30 cellular contexts compared by ENCODE assay signal in the genomic region with DNA sequence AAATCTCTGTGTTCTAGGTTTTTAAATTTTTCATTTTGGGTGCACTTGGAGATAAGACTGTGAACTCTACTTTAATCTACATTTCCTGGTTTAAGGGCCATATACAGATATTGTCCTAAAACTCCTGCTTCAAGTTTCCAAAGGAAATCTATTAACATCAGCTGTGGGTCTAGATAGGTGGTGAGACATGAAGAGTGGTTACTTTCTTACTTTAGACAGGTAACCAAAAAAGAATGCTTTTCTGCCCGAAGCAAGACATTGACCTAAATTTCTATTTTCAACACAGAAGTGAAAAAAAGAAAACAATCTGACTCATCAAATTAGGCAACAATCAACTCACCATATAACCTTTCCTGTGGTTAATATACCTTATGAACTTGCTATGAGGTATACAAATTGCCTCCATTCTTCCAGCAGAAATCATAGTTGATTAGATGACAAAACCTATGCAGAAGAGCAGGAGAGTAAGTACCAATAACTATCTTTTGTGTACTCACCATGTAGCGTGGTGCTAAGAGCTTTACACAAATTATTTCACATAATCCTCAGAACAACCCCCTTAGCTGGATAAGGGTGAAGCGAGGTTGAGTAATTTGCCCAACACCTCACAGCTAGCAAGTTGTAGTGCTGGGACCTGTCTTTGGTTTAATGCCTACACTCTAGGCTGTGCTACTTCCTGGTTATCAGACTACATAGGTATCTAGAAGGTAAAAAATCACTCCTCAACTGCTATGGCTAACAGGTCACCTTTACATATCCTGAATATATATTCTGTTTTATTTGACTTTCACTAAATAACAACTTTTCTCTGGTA. TPM values are rescaled to one million over a fixed set of nuclear protein-coding genes. Genes with fewer than 3 reads are reported as not detected.
A peak's percentile ranks its signal among the peaks of the same experiment; 100 is the strongest.
DNase-seq lines count a peak whose midpoint lies in the region; ATAC-seq and TF ChIP-seq lines count a peak whose summit lies in the region.
"Had no signal": no experiment of that assay in that cellular context is flagged by ENCODE, and none has a peak within 500 bp of the region (broad histone marks: within the 10 kb centered on the region; RNA-seq: fewer than 3 reads in every experiment).

No MANE protein-coding gene starts in this region.

- intact Hi-C loops in Calu3 (cut with micrococcal nuclease; ENCODE audit: unreplicated experiment) (loop anchor here (5.0 kb wide), 2 partner anchors 98 to 777 kb away; no protein-coding TSS in a partner anchor), Panc1 (cut with micrococcal nuclease; ENCODE audit: unreplicated experiment) (no loop called here), psoas muscle (cut with DNase I) (no loop called here), Right ventricle myocardium inferior (cut with DNase I) (no loop called here)

- 85 to 89% (median 89%) methylated on average over 3 of the region's 3 CpGs for WGBS in psoas muscle, 3 donors

- H3K27ac Mint-ChIP-seq in Calu3 (ENCODE audit: unreplicated experiment), result peak overlapping the region; percentile 66
- H3K27ac Mint-ChIP-seq: activated CD4-positive, alpha-beta memory T cell treated with anti-CD3 and anti-CD28 coated beads for 36 hours; neural progenitor cell; T-cell had no signal

- DNase-seq in Calu3 (no peak), Panc1 (ENCODE audit: low read depth, low spot score) (no peak), epithelial cell of esophagus (ENCODE audit: low read depth) (peak; percentile 91), psoas muscle (no peak), Right ventricle myocardium inferior (ENCODE audit: missing footprints) (no peak), NAMALWA (ENCODE audit: low spot score) (no peak), NCI-H526 treated with DMSO at 0.1 percent for 48 hours (lab: John Stamatoyannopoulos, UW) (no peak)
- DNase-seq in activated CD4-positive, CD25-positive, alpha-beta regulatory T cell (lab: John Stamatoyannopoulos, UW), result no peak
- DNase-seq: ACHN; activated CD4-positive, alpha-beta memory T cell treated with anti-CD3 and anti-CD28 coated beads for 36 hours; activated effector memory CD4-positive, alpha-beta T cell treated with anti-CD3 and anti-CD28 coated beads, Interleukin-2, amount 50 U/mL, for 16 hours; activated T-cell treated with anti-CD3 and anti-CD28 coated beads for 4 hours; brain microvascular endothelial cell; colonic mucosa; DMS79 treated with DMSO at 0.1 percent for 48 hours; effector memory CD4-positive, alpha-beta T cell; glutamatergic neuron; GOT3; NCI-H2081 treated with DMSO at 0.1 percent for 48 hours; NCI-H345; NCI-H774; posterior cingulate gyrus; SHP77 treated with DMSO at 0.1 percent for 48 hours; small intestine; stimulated activated CD4-positive, alpha-beta T cell treated with anti-CD3 and anti-CD28 coated beads, Interleukin-2, amount 100 ng/mL, for 24 hours; T-cell; upper lobe of right lung had no signal

- BruUV-seq in Calu3 (replicated peaks; lab: Mats Ljungman, UMichigan) (no TSS peak), Panc1 (replicated peaks; lab: Mats Ljungman, UMichigan) (no TSS peak)

- peaks cover 53% of the 10 kb centered on the region for H3K4me1 Mint-ChIP-seq in Calu3 (ENCODE audit: low read depth, unreplicated experiment)
- H3K4me1 Mint-ChIP-seq: neural progenitor cell, T-cell had no signal

- no peak for ATAC-seq in Panc1
- ATAC-seq in psoas muscle, result no peak
- ATAC-seq in Right ventricle myocardium inferior, result no peak
- ATAC-seq: T-cell, upper lobe of right lung had no signal

- H3K4me3 ChIP-seq in Panc1 (ENCODE audit: low read depth in 2 of 2, low read length in 2 of 2), result no peak overlapping the region
- no peak overlapping the region for H3K4me3 ChIP-seq in epithelial cell of esophagus (ENCODE audit: low read length)
- H3K4me3 ChIP-seq in psoas muscle, result no peak overlapping the region
- H3K4me3 ChIP-seq: BLaER1, colonic mucosa, neural progenitor cell, upper lobe of right lung had no signal

- H3K36me3 Mint-ChIP-seq in Calu3 (ENCODE audit: insufficient read depth, unreplicated experiment), result peaks cover 5% of the 10 kb centered on the region

- CTCF ChIA-PET in Calu3 (lab: Charles Lee), result interaction anchor here (0.8 to 1.4 kb wide), 5 partner anchors 9 to 242 kb away, joined by 3 to 7 read pairs (median 4); no protein-coding TSS in a partner anchor
- CTCF ChIA-PET in Panc1 (lab: Charles Lee), result no interaction called here

- POLR2A ChIA-PET in Panc1 (lab: Charles Lee), result no interaction called here

- H3K9me3 Mint-ChIP-seq in Calu3 (ENCODE audit: low read depth, unreplicated experiment), result peaks cover 9% of the 10 kb centered on the region

- no peak overlapping the region for H3K4me3 Mint-ChIP-seq in Calu3 (ENCODE audit: low read depth, unreplicated experiment)
- H3K4me3 Mint-ChIP-seq: activated CD4-positive, alpha-beta memory T cell treated with anti-CD3 and anti-CD28 coated beads for 36 hours; neural progenitor cell; T-cell had no signal

- H3K27me3 Mint-ChIP-seq in Calu3 (ENCODE audit: unreplicated experiment), result no peaks in the 10 kb centered on the region

- TF ChIP-seq CTCF in Calu3 (IDR thresholded peaks at IDR 0.05; ENCODE audit: unreplicated experiment) (no peak), Panc1 (IDR thresholded peaks at IDR 0.05) (no peak), epithelial cell of esophagus (IDR thresholded peaks at IDR 0.05; ENCODE audit: insufficient read depth, low read depth, low read length, missing control alignments) (no peak), psoas muscle (IDR thresholded peaks at IDR 0.05) (no peak)

- H3K9me3 ChIP-seq in Panc1 (ENCODE audit: control insufficient read depth, insufficient read depth, low read depth, low read length) (peaks cover 21% of the 10 kb centered on the region; the same call in 1 of the 2 replicates), psoas muscle (peaks cover 14% of the 10 kb centered on the region)
- H3K9me3 ChIP-seq: colonic mucosa had no signal

- H3K36me3 ChIP-seq in Panc1 (ENCODE audit: control insufficient read depth, insufficient read depth, low read length), result no peaks in the 10 kb centered on the region
- no peaks in the 10 kb centered on the region for H3K36me3 ChIP-seq in psoas muscle (ENCODE audit: insufficient read depth in 1 of 2, low read depth in 1 of 2)
- H3K36me3 ChIP-seq: BLaER1, brain microvascular endothelial cell, colonic mucosa, neural progenitor cell, upper lobe of right lung had no signal

- H3K27ac ChIP-seq in Panc1 (ENCODE audit: low read length) (peak overlapping the region; percentile 77; the same call in 1 of the 2 replicates), psoas muscle (peak overlapping the region; percentile 81)
- H3K27ac ChIP-seq: BLaER1, brain microvascular endothelial cell, colonic mucosa, neural progenitor cell, upper lobe of right lung had no signal

- in situ Hi-C loops in Panc1 (cut with HindIII; ENCODE audit: low pct_unique_long_range_greater_than_20kb, low sequenced_read_pairs), result no loop called here

- H3K27me3 ChIP-seq in Panc1 (ENCODE audit: control insufficient read depth, insufficient read depth, low read length) (no peaks in the 10 kb centered on the region), psoas muscle (ENCODE audit: insufficient read depth in 3 of 3, low read length in 2 of 3) (no peaks in the 10 kb centered on the region)
- H3K27me3 ChIP-seq: BLaER1, brain microvascular endothelial cell, colonic mucosa, neural progenitor cell, upper lobe of right lung had no signal

- H3K4me1 ChIP-seq in Panc1 (ENCODE audit: control insufficient read depth, insufficient read depth, low read length) (peaks cover 30% of the 10 kb centered on the region), psoas muscle (peaks cover 17% of the 10 kb centered on the region)
- H3K4me1 ChIP-seq: neural progenitor cell, upper lobe of right lung had no signal

RNA-seq across cellular contexts. Expression of a gene that starts 23.4 kb away (rescaled TPM):
- 72.4 and 77.4 TPM in 2 replicates for total RNA-seq in Calu3 (2022)
- 209 TPM for total RNA-seq in Panc1 (2021; ENCODE audit: unreplicated experiment)
- polyA plus RNA-seq in Panc1 (2012; ENCODE audit: insufficient read length), result 50.0 TPM
- total RNA-seq in psoas muscle, result 100 to 1,000 TPM in 1 of 4 donors, 10 to 100 TPM in 3; 50.8 to 106 (median 63.3) TPM
- polyA plus RNA-seq in psoas muscle, result 10 to 100 TPM in 1 of 3 donors, 1 to 10 TPM in 2; 7.2 to 27.9 (median 9.1) TPM
- 23.0 TPM for total RNA-seq in Right ventricle myocardium inferior
- total RNA-seq: OCI-LY7 had no signal

RNA-seq across cellular contexts. Expression of a gene that starts 28.2 kb away (rescaled TPM):
- 118 and 144 TPM in 2 replicates for total RNA-seq in Calu3 (2022)
- 156 TPM for total RNA-seq in Panc1 (2021; ENCODE audit: unreplicated experiment)
- polyA plus RNA-seq in Panc1 (2012; ENCODE audit: insufficient read length), result 31.3 TPM
- total RNA-seq in psoas muscle, result 1 to 10 TPM in 1 of 4 donors, under 1 TPM in 3; 0.28 to 1.2 (median 0.43) TPM
- polyA plus RNA-seq in psoas muscle, result 1 to 10 TPM in 1 of 3 donors, under 1 TPM in 2; 0.04 to 1.2 (median 0.74) TPM
- 0.97 TPM for total RNA-seq in Right ventricle myocardium inferior

Comparison
In these comparisons a context has a peak if more than half of its experiments do, and no peak if none do; other contexts are left out.
1. RNA of a gene that starts 28.2 kb away (total RNA-seq): 156 TPM in Panc1 (single experiment) and 118 to 144 TPM in Calu3; 0.97 TPM in Right ventricle myocardium inferior (single experiment) and 0.28 to 1.2 TPM in psoas muscle; every median in the first group is over 10 times any median in the second.